In genomic region chr9:76987594-76988200, GRCh38 we compare ENCODE assay signal across 8 cellular contexts. TPM values are rescaled to one million over a fixed set of nuclear protein-coding genes. Genes with fewer than 3 reads are reported as not detected.
DNase-seq lines count a peak whose midpoint lies in the region; ATAC-seq and TF ChIP-seq lines count a peak whose summit lies in the region.

No MANE protein-coding gene starts in this region.

- peak; percentile 65 for DNase-seq in BE2C
- peak; percentile 44 for DNase-seq in NCI-H2107 (lab: John Stamatoyannopoulos, UW)
- DNase-seq in astrocyte of the spinal cord (ENCODE audit: low read depth, low spot score) = peak; percentile 43
- peak; percentile 74 for DNase-seq in kidney tubule cell (ENCODE audit: low spot score)
- DNase-seq in GM19238 (ENCODE audit: insufficient read length, low spot score) = no peak
- no peak for DNase-seq in CD1c-positive myeloid dendritic cell (ENCODE audit: extremely low spot score)

- H3K4me1 ChIP-seq in BE2C = peaks cover 8% of the 10 kb centered on the region

- ATAC-seq in GM19351 (IDR thresholded peaks at IDR 0.05; ENCODE audit: unreplicated experiment) (peak; percentile 77), GM21825 (IDR thresholded peaks at IDR 0.05; ENCODE audit: unreplicated experiment) (no peak)

- no peaks in the 10 kb centered on the region for H3K36me3 ChIP-seq in BE2C

- in situ Hi-C loops in astrocyte of the spinal cord (cut with HindIII; ENCODE audit: low sequenced_read_pairs) = no loop called here

- H3K9me3 ChIP-seq in BE2C = no peaks in the 10 kb centered on the region

- H3K27me3 ChIP-seq in BE2C = no peaks in the 10 kb centered on the region

- H3K4me3 ChIP-seq in BE2C (ENCODE audit: low read depth, low read length) (no peak overlapping the region), astrocyte of the spinal cord (ENCODE audit: low read depth, low read length) (no peak overlapping the region)

- TF ChIP-seq CTCF in BE2C (IDR thresholded peaks at IDR 0.05; ENCODE audit: low read depth, low read length) = peak; percentile 86
- TF ChIP-seq CTCF in astrocyte of the spinal cord (IDR thresholded peaks at IDR 0.05; ENCODE audit: low read depth, low read length) = peak; percentile 57

RNA-seq across cellular contexts. Expression of gene FOXB2, which starts 31.8 kb away (rescaled TPM):
- not detected for polyA plus RNA-seq in BE2C (2012; ENCODE audit: insufficient read depth, insufficient read length, low read depth)

Comparison
In these comparisons a context has a peak if more than half of its experiments do, and no peak if none do; other contexts are left out.
1. DNase-seq: peak in BE2C (single experiment), NCI-H2107 (single experiment), astrocyte of the spinal cord (single experiment) and kidney tubule cell (single experiment); none in GM19238 (single experiment) and CD1c-positive myeloid dendritic cell (single experiment).